Comparison of ENCODE assay signal across 8 cellular contexts in genomic region chr1:32892368-32893197, GRCh38. TPM values are rescaled to one million over a fixed set of nuclear protein-coding genes. Genes with fewer than 3 reads are reported as not detected.
DNase-seq lines count a peak whose midpoint lies in the region; TF ChIP-seq lines count a peak whose summit lies in the region.

No MANE protein-coding gene starts in this region.

- no peak overlapping the region for H3K27ac ChIP-seq in SJSA1

- peaks cover 4% of the 10 kb centered on the region; the same call in 1 of the 2 replicates for H3K9me3 ChIP-seq in SJSA1 (replicated peaks)

- H3K36me3 ChIP-seq in SJSA1 (no peaks in the 10 kb centered on the region), kidney epithelial cell (ENCODE audit: control insufficient read depth, insufficient read depth, low read length) (no peaks in the 10 kb centered on the region)

- peak overlapping the region; percentile 25 for H3K4me3 ChIP-seq in SJSA1
- H3K4me3 ChIP-seq in kidney epithelial cell (ENCODE audit: low read depth, low read length): peak overlapping the region; percentile 44

- H3K27me3 ChIP-seq in SJSA1 (replicated peaks) (peaks cover 22% of the 10 kb centered on the region), kidney epithelial cell (ENCODE audit: control insufficient read depth, insufficient read depth, low read length) (peaks cover 10% of the 10 kb centered on the region)

- H3K4me1 ChIP-seq in SJSA1 (replicated peaks): peaks cover 8% of the 10 kb centered on the region

- peak; percentile 40 for DNase-seq in activated naive CD4-positive, alpha-beta T cell treated with Interleukin-2 at 50 U/mL for 16 hours
- no peak for DNase-seq in activated naive CD4-positive, alpha-beta T cell (lab: John Stamatoyannopoulos, UW)
- DNase-seq in SJSA1 (ENCODE audit: low read depth in 1 of 2, low spot score in 2 of 2) (no peak), cerebellar cortex (ENCODE audit: low spot score) (peak; percentile 59), kidney epithelial cell (ENCODE audit: low read depth) (no peak), AML-193 (lab: John Stamatoyannopoulos, UW) (no peak), RKO (ENCODE audit: low spot score) (no peak)
- peak; percentile 48 for DNase-seq in stimulated activated CD4-positive, alpha-beta T cell treated with anti-CD3 and anti-CD28 coated beads, Interleukin-4, amount 100 ng/mL, for 1 hour

- TF ChIP-seq CTCF in kidney epithelial cell (IDR thresholded peaks at IDR 0.05; ENCODE audit: insufficient read depth, low read length, poor library complexity, severe bottlenecking): peak; percentile 34

RNA-seq across cellular contexts. Expression of gene HPCA, which starts 6.3 kb away (rescaled TPM):
- not detected in 2 replicates for total RNA-seq in SJSA1 (2014; rRNA removed; shearing (Covaris generic))
- total RNA-seq in kidney epithelial cell: not detected in 2 replicates

RNA-seq across cellular contexts. Expression of gene TMEM54, which starts 8.6 kb away (rescaled TPM):
- total RNA-seq in SJSA1 (2014; rRNA removed; shearing (Covaris generic)): 61.2 and 68.6 TPM in 2 replicates
- 99.0 and 162 TPM in 2 replicates for total RNA-seq in kidney epithelial cell

RNA-seq across cellular contexts. Expression of gene FNDC5, which starts 21.9 kb away (rescaled TPM):
- total RNA-seq in SJSA1 (2014; rRNA removed; shearing (Covaris generic)): 0.47 and 0.84 TPM in 2 replicates
- total RNA-seq in kidney epithelial cell: 0.08 TPM in 1 of 2 replicates, not detected in the other

Comparison
In these comparisons a context has a peak if more than half of its experiments do, and no peak if none do; other contexts are left out.
1. DNase-seq: peak in activated naive CD4-positive, alpha-beta T cell treated with Interleukin-2 at 50 U/mL for 16 hours (single experiment), cerebellar cortex (single experiment) and stimulated activated CD4-positive, alpha-beta T cell treated with anti-CD3 and anti-CD28 coated beads, Interleukin-4, amount 100 ng/mL, for 1 hour (single experiment); none in activated naive CD4-positive, alpha-beta T cell (0 of 4), SJSA1 (0 of 2), kidney epithelial cell (single experiment), AML-193 (0 of 2) and RKO (single experiment).